In the genomic region with DNA sequence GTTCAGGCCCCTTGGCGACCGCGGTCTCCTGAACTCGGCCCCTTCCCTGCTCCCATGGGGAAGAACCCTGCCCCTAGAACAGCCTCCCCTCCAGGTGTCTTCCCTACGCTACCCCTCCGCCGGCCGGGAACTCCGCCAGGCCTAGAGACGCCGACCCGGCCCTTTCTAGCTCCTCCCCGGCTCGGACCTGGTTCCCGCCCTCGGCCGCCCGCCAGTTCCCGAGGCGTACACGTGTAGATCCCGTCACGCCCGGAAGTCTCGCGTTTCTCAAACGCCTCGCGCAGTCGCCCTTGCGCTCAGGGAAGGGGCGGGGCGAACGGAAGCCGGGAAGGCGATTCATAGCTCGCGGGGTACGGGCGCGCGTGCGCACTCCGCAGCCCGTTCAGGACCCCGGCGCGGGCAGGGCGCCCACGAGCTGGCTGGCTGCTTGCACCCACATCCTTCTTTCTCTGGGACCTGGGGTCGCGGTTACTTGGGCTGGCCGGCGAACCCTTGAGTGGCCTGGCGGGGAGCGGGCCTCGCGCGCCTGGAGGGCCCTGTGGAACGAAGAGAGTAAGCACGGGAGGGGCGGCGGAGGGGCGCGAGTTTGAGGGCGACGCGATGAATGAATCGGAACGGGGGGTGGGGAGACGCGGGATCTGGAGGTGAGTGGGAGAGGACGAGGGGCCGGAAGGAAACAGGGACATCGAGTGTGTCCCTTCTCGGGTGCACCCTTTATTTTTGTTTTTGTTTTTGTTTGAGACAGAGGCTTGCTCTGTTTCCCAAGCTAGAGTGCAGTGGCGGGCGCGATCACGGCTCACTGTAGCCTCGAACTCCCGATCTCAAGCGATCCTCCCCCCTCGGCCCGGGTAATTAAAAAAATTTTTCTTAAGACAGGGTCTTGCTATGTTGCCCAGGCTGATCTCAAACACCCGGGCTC, we compare ENCODE assay signal across 1 cellular context.
TF ChIP-seq lines count a peak whose summit lies in the region.

Gene POP7, plus strand, starts transcription at position 369 of the 919 bp plus-strand sequence. CDS start 710 bp downstream, outside the sequence.

TF ChIP-seq in K562, 482 proteins besides CTCF, POLR2A, EP300 and RAD21 (continued from another document and continues in another):
- TF ChIP-seq IRF1 (CRISPR knock-in tag; IDR thresholded peaks at IDR 0.05; ENCODE audit: borderline replicate concordance): no peak
- TF ChIP-seq SIX5 (IDR thresholded peaks at IDR 0.05; ENCODE audit: borderline replicate concordance in 1 of 2, insufficient read depth in 1 of 2, low read depth in 1 of 2, low read length in 2 of 2): no peak
- no peak for TF ChIP-seq FUS (optimal IDR thresholded peaks at IDR 0.05; ENCODE audit: low read depth, low read length)
- TF ChIP-seq PHF20 (IDR thresholded peaks at IDR 0.05; ENCODE audit: partially characterized antibody): peak; percentile 35
- TF ChIP-seq NCOA2 (IDR thresholded peaks at IDR 0.05; ENCODE audit: partially characterized antibody in 2 of 2): no peak
- TF ChIP-seq RBM39 (optimal IDR thresholded peaks at IDR 0.05; ENCODE audit: low read depth, low read length): no peak
- no peak for TF ChIP-seq ZNF586 (CRISPR knock-in tag; conservative IDR thresholded peaks at IDR 0.05)
- TF ChIP-seq, protein P1, sequence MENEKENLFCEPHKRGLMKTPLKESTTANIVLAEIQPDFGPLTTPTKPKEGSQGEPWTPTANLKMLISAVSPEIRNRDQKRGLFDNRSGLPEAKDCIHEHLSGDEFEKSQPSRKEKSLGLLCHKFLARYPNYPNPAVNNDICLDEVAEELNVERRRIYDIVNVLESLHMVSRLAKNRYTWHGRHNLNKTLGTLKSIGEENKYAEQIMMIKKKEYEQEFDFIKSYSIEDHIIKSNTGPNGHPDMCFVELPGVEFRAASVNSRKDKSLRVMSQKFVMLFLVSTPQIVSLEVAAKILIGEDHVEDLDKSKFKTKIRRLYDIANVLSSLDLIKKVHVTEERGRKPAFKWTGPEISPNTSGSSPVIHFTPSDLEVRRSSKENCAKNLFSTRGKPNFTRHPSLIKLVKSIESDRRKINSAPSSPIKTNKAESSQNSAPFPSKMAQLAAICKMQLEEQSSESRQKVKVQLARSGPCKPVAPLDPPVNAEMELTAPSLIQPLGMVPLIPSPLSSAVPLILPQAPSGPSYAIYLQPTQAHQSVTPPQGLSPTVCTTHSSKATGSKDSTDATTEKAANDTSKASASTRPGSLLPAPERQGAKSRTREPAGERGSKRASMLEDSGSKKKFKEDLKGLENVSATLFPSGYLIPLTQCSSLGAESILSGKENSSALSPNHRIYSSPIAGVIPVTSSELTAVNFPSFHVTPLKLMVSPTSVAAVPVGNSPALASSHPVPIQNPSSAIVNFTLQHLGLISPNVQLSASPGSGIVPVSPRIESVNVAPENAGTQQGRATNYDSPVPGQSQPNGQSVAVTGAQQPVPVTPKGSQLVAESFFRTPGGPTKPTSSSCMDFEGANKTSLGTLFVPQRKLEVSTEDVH (IDR thresholded peaks at IDR 0.05; ENCODE audit: low read depth, partially characterized antibody): peak; percentile 33
- no peak for TF ChIP-seq CEBPG (CRISPR knock-in tag; IDR thresholded peaks at IDR 0.05)
- TF ChIP-seq CEBPG (tag; conservative IDR thresholded peaks at IDR 0.05 in 1 of 2, IDR thresholded peaks at IDR 0.05 in 1 of 2): no peak
- TF ChIP-seq MTF1 (CRISPR knock-in tag; IDR thresholded peaks at IDR 0.05; ENCODE audit: borderline replicate concordance): no peak
- peak; percentile 13; the same call in 1 of the 2 replicates for TF ChIP-seq PHB2 (IDR thresholded peaks at IDR 0.05; ENCODE audit: low read depth)
- no peak for TF ChIP-seq NR2F6 (CRISPR knock-in tag; IDR thresholded peaks at IDR 0.05)
- peak; percentile 59 for TF ChIP-seq SAP30 (IDR thresholded peaks at IDR 0.05; ENCODE audit: borderline replicate concordance, insufficient read depth, low read depth, low read length, poor library complexity, severe bottlenecking)
- TF ChIP-seq FOXJ3 (CRISPR knock-in tag; IDR thresholded peaks at IDR 0.05): no peak
- TF ChIP-seq ZNF551 (CRISPR knock-in tag; IDR thresholded peaks at IDR 0.05): no peak
- no peak for TF ChIP-seq ZNF444 (CRISPR knock-in tag; IDR thresholded peaks at IDR 0.05)
- TF ChIP-seq, protein P2, sequence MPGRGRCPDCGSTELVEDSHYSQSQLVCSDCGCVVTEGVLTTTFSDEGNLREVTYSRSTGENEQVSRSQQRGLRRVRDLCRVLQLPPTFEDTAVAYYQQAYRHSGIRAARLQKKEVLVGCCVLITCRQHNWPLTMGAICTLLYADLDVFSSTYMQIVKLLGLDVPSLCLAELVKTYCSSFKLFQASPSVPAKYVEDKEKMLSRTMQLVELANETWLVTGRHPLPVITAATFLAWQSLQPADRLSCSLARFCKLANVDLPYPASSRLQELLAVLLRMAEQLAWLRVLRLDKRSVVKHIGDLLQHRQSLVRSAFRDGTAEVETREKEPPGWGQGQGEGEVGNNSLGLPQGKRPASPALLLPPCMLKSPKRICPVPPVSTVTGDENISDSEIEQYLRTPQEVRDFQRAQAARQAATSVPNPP (IDR thresholded peaks at IDR 0.05; ENCODE audit: borderline replicate concordance, insufficient read depth, insufficient read length): no peak
- TF ChIP-seq, protein P3, sequence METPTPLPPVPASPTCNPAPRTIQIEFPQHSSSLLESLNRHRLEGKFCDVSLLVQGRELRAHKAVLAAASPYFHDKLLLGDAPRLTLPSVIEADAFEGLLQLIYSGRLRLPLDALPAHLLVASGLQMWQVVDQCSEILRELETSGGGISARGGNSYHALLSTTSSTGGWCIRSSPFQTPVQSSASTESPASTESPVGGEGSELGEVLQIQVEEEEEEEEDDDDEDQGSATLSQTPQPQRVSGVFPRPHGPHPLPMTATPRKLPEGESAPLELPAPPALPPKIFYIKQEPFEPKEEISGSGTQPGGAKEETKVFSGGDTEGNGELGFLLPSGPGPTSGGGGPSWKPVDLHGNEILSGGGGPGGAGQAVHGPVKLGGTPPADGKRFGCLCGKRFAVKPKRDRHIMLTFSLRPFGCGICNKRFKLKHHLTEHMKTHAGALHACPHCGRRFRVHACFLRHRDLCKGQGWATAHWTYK (CRISPR knock-in tag; IDR thresholded peaks at IDR 0.05): no peak; the same call in 1 of the 2 replicates
- no peak for TF ChIP-seq ZNF274 (IDR thresholded peaks at IDR 0.05; ENCODE audit: borderline replicate concordance, low read depth, low read length)
- no peak for TF ChIP-seq SIRT6 (IDR thresholded peaks at IDR 0.05; ENCODE audit: low read depth, low read length)
- TF ChIP-seq SRSF9 (IDR thresholded peaks at IDR 0.05; ENCODE audit: borderline replicate concordance, low read depth, low read length): no peak
- TF ChIP-seq NFYB (IDR thresholded peaks at IDR 0.05; ENCODE audit: extremely low read depth, insufficient read length): no peak
- no peak for TF ChIP-seq BRF1 (IDR thresholded peaks at IDR 0.05; ENCODE audit: borderline replicate concordance, extremely low read depth, insufficient read length)
- TF ChIP-seq ZSCAN32 (CRISPR knock-in tag; IDR thresholded peaks at IDR 0.05): no peak
- TF ChIP-seq TEAD2 (tag; IDR thresholded peaks at IDR 0.05): no peak
- no peak for TF ChIP-seq ZNF785 (CRISPR knock-in tag; IDR thresholded peaks at IDR 0.05)
- no peak for TF ChIP-seq ZNF778 (CRISPR knock-in tag; IDR thresholded peaks at IDR 0.05)
- peak; percentile 72 for TF ChIP-seq TBP (optimal IDR thresholded peaks at IDR 0.05; ENCODE audit: low read depth, low read length)
- peak; percentile 97 for TF ChIP-seq ZFX (CRISPR knock-in tag; IDR thresholded peaks at IDR 0.05)
- TF ChIP-seq NFIC (IDR thresholded peaks at IDR 0.05): peak; percentile 92
- TF ChIP-seq ZNF41 (CRISPR knock-in tag; conservative IDR thresholded peaks at IDR 0.05): no peak
- 0 out of 2 replicates have a peak, but pooled peaks have one; percentile 2 for TF ChIP-seq NR4A1 (CRISPR knock-in tag; IDR thresholded peaks at IDR 0.05)
- TF ChIP-seq NR4A1 (tag; IDR thresholded peaks at IDR 0.05): no peak
- no peak for TF ChIP-seq ATF2 (CRISPR knock-in tag; IDR thresholded peaks at IDR 0.05)
- TF ChIP-seq PATZ1 (CRISPR knock-in tag; IDR thresholded peaks at IDR 0.05; ENCODE audit: borderline replicate concordance): no peak; the same call in 1 of the 2 replicates
- TF ChIP-seq, protein P4, sequence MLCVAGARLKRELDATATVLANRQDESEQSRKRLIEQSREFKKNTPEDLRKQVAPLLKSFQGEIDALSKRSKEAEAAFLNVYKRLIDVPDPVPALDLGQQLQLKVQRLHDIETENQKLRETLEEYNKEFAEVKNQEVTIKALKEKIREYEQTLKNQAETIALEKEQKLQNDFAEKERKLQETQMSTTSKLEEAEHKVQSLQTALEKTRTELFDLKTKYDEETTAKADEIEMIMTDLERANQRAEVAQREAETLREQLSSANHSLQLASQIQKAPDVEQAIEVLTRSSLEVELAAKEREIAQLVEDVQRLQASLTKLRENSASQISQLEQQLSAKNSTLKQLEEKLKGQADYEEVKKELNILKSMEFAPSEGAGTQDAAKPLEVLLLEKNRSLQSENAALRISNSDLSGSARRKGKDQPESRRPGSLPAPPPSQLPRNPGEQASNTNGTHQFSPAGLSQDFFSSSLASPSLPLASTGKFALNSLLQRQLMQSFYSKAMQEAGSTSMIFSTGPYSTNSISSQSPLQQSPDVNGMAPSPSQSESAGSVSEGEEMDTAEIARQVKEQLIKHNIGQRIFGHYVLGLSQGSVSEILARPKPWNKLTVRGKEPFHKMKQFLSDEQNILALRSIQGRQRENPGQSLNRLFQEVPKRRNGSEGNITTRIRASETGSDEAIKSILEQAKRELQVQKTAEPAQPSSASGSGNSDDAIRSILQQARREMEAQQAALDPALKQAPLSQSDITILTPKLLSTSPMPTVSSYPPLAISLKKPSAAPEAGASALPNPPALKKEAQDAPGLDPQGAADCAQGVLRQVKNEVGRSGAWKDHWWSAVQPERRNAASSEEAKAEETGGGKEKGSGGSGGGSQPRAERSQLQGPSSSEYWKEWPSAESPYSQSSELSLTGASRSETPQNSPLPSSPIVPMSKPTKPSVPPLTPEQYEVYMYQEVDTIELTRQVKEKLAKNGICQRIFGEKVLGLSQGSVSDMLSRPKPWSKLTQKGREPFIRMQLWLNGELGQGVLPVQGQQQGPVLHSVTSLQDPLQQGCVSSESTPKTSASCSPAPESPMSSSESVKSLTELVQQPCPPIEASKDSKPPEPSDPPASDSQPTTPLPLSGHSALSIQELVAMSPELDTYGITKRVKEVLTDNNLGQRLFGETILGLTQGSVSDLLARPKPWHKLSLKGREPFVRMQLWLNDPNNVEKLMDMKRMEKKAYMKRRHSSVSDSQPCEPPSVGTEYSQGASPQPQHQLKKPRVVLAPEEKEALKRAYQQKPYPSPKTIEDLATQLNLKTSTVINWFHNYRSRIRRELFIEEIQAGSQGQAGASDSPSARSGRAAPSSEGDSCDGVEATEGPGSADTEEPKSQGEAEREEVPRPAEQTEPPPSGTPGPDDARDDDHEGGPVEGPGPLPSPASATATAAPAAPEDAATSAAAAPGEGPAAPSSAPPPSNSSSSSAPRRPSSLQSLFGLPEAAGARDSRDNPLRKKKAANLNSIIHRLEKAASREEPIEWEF (CRISPR knock-in tag; IDR thresholded peaks at IDR 0.05): no peak
- peak; percentile 68; the same call in 1 of the 2 replicates for TF ChIP-seq TRIM28 (IDR thresholded peaks at IDR 0.05)
- no peak for TF ChIP-seq GATAD2B (IDR thresholded peaks at IDR 0.05; ENCODE audit: borderline replicate concordance)
- TF ChIP-seq FOXA3 (CRISPR knock-in tag; conservative IDR thresholded peaks at IDR 0.05 in 1 of 2, IDR thresholded peaks at IDR 0.05 in 1 of 2): 0 out of 4 replicates have a peak, but pooled peaks of 1 of the 2 experiments have one; percentile 31
- no peak for TF ChIP-seq ZNF79 (CRISPR knock-in tag; IDR thresholded peaks at IDR 0.05; ENCODE audit: low read depth)
- peak; percentile 8 for TF ChIP-seq HDAC2 (IDR thresholded peaks at IDR 0.05)
- TF ChIP-seq ZNF766 (CRISPR knock-in tag; conservative IDR thresholded peaks at IDR 0.05): no peak
- TF ChIP-seq WHSC1 (IDR thresholded peaks at IDR 0.05; ENCODE audit: low read length): no peak
- TF ChIP-seq, protein P5, sequence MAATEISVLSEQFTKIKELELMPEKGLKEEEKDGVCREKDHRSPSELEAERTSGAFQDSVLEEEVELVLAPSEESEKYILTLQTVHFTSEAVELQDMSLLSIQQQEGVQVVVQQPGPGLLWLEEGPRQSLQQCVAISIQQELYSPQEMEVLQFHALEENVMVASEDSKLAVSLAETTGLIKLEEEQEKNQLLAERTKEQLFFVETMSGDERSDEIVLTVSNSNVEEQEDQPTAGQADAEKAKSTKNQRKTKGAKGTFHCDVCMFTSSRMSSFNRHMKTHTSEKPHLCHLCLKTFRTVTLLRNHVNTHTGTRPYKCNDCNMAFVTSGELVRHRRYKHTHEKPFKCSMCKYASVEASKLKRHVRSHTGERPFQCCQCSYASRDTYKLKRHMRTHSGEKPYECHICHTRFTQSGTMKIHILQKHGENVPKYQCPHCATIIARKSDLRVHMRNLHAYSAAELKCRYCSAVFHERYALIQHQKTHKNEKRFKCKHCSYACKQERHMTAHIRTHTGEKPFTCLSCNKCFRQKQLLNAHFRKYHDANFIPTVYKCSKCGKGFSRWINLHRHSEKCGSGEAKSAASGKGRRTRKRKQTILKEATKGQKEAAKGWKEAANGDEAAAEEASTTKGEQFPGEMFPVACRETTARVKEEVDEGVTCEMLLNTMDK (IDR thresholded peaks at IDR 0.05; ENCODE audit: borderline replicate concordance, insufficient read depth, low read depth, low read length, poor library complexity, severe bottlenecking): no peak
